Comparison of ENCODE assay signal across 11 cellular contexts in genomic region chr4:140556372-140557085, GRCh38. TPM values are rescaled to one million over a fixed set of nuclear protein-coding genes. Genes with fewer than 3 reads are reported as not detected.
DNase-seq lines count a peak whose midpoint lies in the region; ATAC-seq and TF ChIP-seq lines count a peak whose summit lies in the region.
"Had no signal": no experiment of that assay in that cellular context is flagged by ENCODE, and none has a peak within 500 bp of the region (broad histone marks: within the 10 kb centered on the region; RNA-seq: fewer than 3 reads in every experiment).

No MANE protein-coding gene starts in this region.

- H3K36me3 ChIP-seq in tibial artery: peaks cover 3 to 14% (median 4%) of the 10 kb centered on the region in 3 donors
- no peaks in the 10 kb centered on the region for H3K36me3 ChIP-seq in MG63

- H3K27me3 ChIP-seq in tibial artery: no peaks in the 10 kb centered on the region
- H3K27me3 ChIP-seq in MG63: no peaks in the 10 kb centered on the region
- H3K27me3 ChIP-seq: dorsolateral prefrontal cortex had no signal

- H3K4me3 ChIP-seq in tibial artery: no peak overlapping the region
- no peak overlapping the region for H3K4me3 ChIP-seq in MG63
- H3K4me3 ChIP-seq: dorsolateral prefrontal cortex had no signal

- no peaks in the 10 kb centered on the region for H3K9me3 Mint-ChIP-seq in effector memory CD8-positive, alpha-beta T cell

- peak overlapping the region; percentile 19 to 44 for H3K27ac Mint-ChIP-seq in effector memory CD8-positive, alpha-beta T cell

- no peaks in the 10 kb centered on the region for H3K4me1 ChIP-seq in tibial artery

- no peaks in the 10 kb centered on the region for H3K36me3 Mint-ChIP-seq in effector memory CD8-positive, alpha-beta T cell (ENCODE audit: insufficient read depth)

- no peak overlapping the region for H3K27ac ChIP-seq in tibial artery
- H3K27ac ChIP-seq: dorsolateral prefrontal cortex had no signal

- TF ChIP-seq CTCF in tibial artery (IDR thresholded peaks at IDR 0.05): no peak

- H3K9me3 ChIP-seq in tibial artery (no peaks in the 10 kb centered on the region), MG63 (no peaks in the 10 kb centered on the region)

- intact Hi-C loops in tibial artery (cut with DNase I; ENCODE audit: low total_unique reads): no loop called here

- no peak overlapping the region for H3K4me3 Mint-ChIP-seq in effector memory CD8-positive, alpha-beta T cell

- H3K27me3 Mint-ChIP-seq in effector memory CD8-positive, alpha-beta T cell: no peaks in the 10 kb centered on the region

- ATAC-seq in GM18861 (IDR thresholded peaks at IDR 0.05; ENCODE audit: unreplicated experiment) (peak; percentile 99), GM21390 (IDR thresholded peaks at IDR 0.05; ENCODE audit: unreplicated experiment) (peak; percentile 100), HG03196 (IDR thresholded peaks at IDR 0.05; ENCODE audit: unreplicated experiment) (peak; percentile 100)
- ATAC-seq in effector memory CD8-positive, alpha-beta T cell (replicated peaks): peak; percentile 83

- peaks cover 0 to 7% of the 10 kb centered on the region in 2 donors for H3K4me1 Mint-ChIP-seq in effector memory CD8-positive, alpha-beta T cell (ENCODE audit: low read depth in 2 of 2)

- no peak for DNase-seq in effector memory CD8-positive, alpha-beta T cell
- DNase-seq in NCI-H748 (lab: John Stamatoyannopoulos, UW; ENCODE audit: unreplicated experiment) (no peak), tibial artery (no peak), MG63 (no peak), NCI-H82 treated with DMSO at 0.1 percent for 48 hours (lab: John Stamatoyannopoulos, UW; ENCODE audit: unreplicated experiment) (no peak)
- DNase-seq: dorsolateral prefrontal cortex, kidney glomerular epithelial cell, NCI-H2081 treated with DMSO at 0.1 percent for 48 hours had no signal

RNA-seq across cellular contexts. Expression of gene UCP1, which starts 12.2 kb away (rescaled TPM):
- total RNA-seq in MG63 (2014; rRNA removed; shearing (Covaris generic); ENCODE audit: low replicate concordance): not detected in 2 replicates
- total RNA-seq: dorsolateral prefrontal cortex had no signal

RNA-seq across cellular contexts. Expression of gene ELMOD2, which starts 32.6 kb away (rescaled TPM):
- 4.3 and 11.7 TPM in 2 replicates for total RNA-seq in MG63 (2014; rRNA removed; shearing (Covaris generic); ENCODE audit: low replicate concordance)

RNA-seq across cellular contexts. Expression of gene MGAT4D, which starts 58.4 kb away (rescaled TPM):
- not detected in 2 replicates for total RNA-seq in MG63 (2014; rRNA removed; shearing (Covaris generic); ENCODE audit: low replicate concordance)
